In the genomic region with DNA sequence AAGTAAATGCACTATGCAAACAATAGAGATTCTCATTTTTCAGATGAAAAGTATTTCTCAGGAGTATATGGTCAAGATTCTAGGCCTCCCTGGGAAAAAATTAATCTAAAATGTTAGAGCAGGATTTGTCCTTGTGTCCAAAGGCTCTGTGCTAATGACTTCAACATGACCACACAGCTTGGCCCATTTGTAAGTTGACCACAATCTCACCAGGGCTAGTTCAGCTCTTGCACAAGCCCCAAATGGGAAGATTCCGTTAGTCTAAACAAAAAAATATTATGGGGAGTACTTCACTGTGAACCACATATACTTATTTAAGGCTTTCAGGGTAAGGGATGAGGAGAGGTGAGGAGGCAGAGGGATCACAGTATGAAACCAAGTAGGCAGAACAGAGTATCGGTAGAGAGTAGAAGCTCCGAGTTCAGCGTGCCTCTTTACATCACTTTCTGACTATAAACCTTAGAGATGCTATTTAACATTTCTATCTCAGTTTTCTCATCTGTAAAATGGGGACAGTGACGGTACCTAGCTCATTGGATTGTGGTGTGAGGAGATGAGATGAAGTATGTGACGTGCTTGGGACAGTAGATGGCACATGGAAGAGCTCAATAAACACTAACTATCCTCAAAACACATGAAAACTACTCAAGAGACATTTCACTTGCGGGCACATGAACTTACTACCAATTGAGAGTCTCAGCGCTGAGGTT, we compare ENCODE assay signal across 1 cellular context.
TF ChIP-seq lines count a peak whose summit lies in the region.

No MANE protein-coding gene starts in this region.

TF ChIP-seq in K562, 482 proteins besides CTCF, POLR2A, EP300 and RAD21 (continued from another document):
- TF ChIP-seq, protein P1, sequence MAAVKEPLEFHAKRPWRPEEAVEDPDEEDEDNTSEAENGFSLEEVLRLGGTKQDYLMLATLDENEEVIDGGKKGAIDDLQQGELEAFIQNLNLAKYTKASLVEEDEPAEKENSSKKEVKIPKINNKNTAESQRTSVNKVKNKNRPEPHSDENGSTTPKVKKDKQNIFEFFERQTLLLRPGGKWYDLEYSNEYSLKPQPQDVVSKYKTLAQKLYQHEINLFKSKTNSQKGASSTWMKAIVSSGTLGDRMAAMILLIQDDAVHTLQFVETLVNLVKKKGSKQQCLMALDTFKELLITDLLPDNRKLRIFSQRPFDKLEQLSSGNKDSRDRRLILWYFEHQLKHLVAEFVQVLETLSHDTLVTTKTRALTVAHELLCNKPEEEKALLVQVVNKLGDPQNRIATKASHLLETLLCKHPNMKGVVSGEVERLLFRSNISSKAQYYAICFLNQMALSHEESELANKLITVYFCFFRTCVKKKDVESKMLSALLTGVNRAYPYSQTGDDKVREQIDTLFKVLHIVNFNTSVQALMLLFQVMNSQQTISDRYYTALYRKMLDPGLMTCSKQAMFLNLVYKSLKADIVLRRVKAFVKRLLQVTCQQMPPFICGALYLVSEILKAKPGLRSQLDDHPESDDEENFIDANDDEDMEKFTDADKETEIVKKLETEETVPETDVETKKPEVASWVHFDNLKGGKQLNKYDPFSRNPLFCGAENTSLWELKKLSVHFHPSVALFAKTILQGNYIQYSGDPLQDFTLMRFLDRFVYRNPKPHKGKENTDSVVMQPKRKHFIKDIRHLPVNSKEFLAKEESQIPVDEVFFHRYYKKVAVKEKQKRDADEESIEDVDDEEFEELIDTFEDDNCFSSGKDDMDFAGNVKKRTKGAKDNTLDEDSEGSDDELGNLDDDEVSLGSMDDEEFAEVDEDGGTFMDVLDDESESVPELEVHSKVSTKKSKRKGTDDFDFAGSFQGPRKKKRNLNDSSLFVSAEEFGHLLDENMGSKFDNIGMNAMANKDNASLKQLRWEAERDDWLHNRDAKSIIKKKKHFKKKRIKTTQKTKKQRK (IDR thresholded peaks at IDR 0.05; ENCODE audit: borderline replicate concordance, low read depth, low read length): no peak
- TF ChIP-seq ZNF717 (CRISPR knock-in tag; IDR thresholded peaks at IDR 0.05) (no peak), ZNF518B (CRISPR knock-in tag; IDR thresholded peaks at IDR 0.05) (no peak), BRCA1 (IDR thresholded peaks at IDR 0.05) (no peak), BRCA1 (CRISPR knock-in tag; IDR thresholded peaks at IDR 0.05) (no peak), RBM25 (IDR thresholded peaks at IDR 0.05; ENCODE audit: low read depth, low read length, severe bottlenecking) (peak; percentile 88), CHD4 (IDR thresholded peaks at IDR 0.05; ENCODE audit: insufficient read depth, insufficient replicate concordance, low read depth, low read length, poor library complexity, severe bottlenecking) (no peak), FOSL1 (tag; conservative IDR thresholded peaks at IDR 0.05) (no peak), POLR3A (IDR thresholded peaks at IDR 0.05; ENCODE audit: borderline replicate concordance, extremely low read depth, insufficient read depth, insufficient read length) (no peak), ADNP (tag; IDR thresholded peaks at IDR 0.05) (0 out of 2 replicates have a peak, but pooled peaks have one; percentile 29), ZZZ3 (IDR thresholded peaks at IDR 0.05) (no peak), NBN (IDR thresholded peaks at IDR 0.05; ENCODE audit: low read depth) (no peak), HNRNPL (IDR thresholded peaks at IDR 0.05; ENCODE audit: low read depth, low read length) (no peak), NONO (IDR thresholded peaks at IDR 0.05; ENCODE audit: low read depth in 2 of 2, low read length in 1 of 2) (no peak), ZNF41 (CRISPR knock-in tag; conservative IDR thresholded peaks at IDR 0.05) (no peak), BHLHE40 (IDR thresholded peaks at IDR 0.05; ENCODE audit: low read length) (no peak)
- TF ChIP-seq, protein P2, sequence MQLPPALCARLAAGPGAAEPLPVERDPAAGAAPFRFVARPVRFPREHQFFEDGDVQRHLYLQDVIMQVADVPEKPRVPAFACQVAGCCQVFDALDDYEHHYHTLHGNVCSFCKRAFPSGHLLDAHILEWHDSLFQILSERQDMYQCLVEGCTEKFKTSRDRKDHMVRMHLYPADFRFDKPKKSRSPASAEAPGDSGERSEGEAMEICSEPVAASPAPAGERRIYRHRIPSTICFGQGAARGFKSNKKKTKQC (CRISPR knock-in tag; IDR thresholded peaks at IDR 0.05): no peak
- TF ChIP-seq, protein P3, sequence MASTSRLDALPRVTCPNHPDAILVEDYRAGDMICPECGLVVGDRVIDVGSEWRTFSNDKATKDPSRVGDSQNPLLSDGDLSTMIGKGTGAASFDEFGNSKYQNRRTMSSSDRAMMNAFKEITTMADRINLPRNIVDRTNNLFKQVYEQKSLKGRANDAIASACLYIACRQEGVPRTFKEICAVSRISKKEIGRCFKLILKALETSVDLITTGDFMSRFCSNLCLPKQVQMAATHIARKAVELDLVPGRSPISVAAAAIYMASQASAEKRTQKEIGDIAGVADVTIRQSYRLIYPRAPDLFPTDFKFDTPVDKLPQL (IDR thresholded peaks at IDR 0.05; ENCODE audit: extremely low read depth, insufficient read length): no peak
